ENCODE assay signal across 9 cellular contexts in genomic region chr3:13002398-13003124, GRCh38.
DNase-seq lines count a peak whose midpoint lies in the region; ATAC-seq and TF ChIP-seq lines count a peak whose summit lies in the region.
"Had no signal": no experiment of that assay in that cellular context is flagged by ENCODE, and none has a peak within 500 bp of the region (broad histone marks: within the 10 kb centered on the region; RNA-seq: fewer than 3 reads in every experiment).

No MANE protein-coding gene starts in this region.

- peaks cover 44% of the 10 kb centered on the region for H3K4me1 Mint-ChIP-seq in activated CD4-positive, alpha-beta T cell treated with anti-CD3 and anti-CD28 coated beads, Interleukin-2, amount 10 ng/mL, durations not matched to agents 24 days and 14 days
- peaks cover 76% of the 10 kb centered on the region for H3K4me1 Mint-ChIP-seq in stimulated activated effector memory CD8-positive, alpha-beta T cell treated with anti-CD3 and anti-CD28 coated beads, Interleukin-12 subunit alpha, Interleukin-12 subunit beta, amount 100 ng/mL, for 72 hours
- H3K4me1 Mint-ChIP-seq in Calu3 (ENCODE audit: low read depth, unreplicated experiment) = peaks cover 15% of the 10 kb centered on the region

- peak overlapping the region; percentile 72 for H3K4me2 ChIP-seq in OCI-LY3 (ENCODE audit: low read length)

- intact Hi-C loops in activated CD4-positive, alpha-beta T cell treated with anti-CD3 and anti-CD28 coated beads, Interleukin-2, amount 10 ng/mL, durations not matched to agents 24 days and 14 days (cut with micrococcal nuclease) = loop anchor here (1.0 kb wide), 2 partner anchors 9 to 13 kb away; no protein-coding TSS in a partner anchor
- intact Hi-C loops in Calu3 (cut with micrococcal nuclease; ENCODE audit: unreplicated experiment) = no loop called here

- peak overlapping the region; percentile 49 for H3K27ac ChIP-seq in OCI-LY3 (ENCODE audit: low read length)

- H3K9me3 Mint-ChIP-seq in activated CD4-positive, alpha-beta T cell treated with anti-CD3 and anti-CD28 coated beads, Interleukin-2, amount 10 ng/mL, durations not matched to agents 24 days and 14 days = no peaks in the 10 kb centered on the region
- no peaks in the 10 kb centered on the region for H3K9me3 Mint-ChIP-seq in stimulated activated effector memory CD8-positive, alpha-beta T cell treated with anti-CD3 and anti-CD28 coated beads, Interleukin-12 subunit alpha, Interleukin-12 subunit beta, amount 100 ng/mL, for 72 hours
- no peaks in the 10 kb centered on the region for H3K9me3 Mint-ChIP-seq in Calu3 (ENCODE audit: low read depth, unreplicated experiment)

- H2AFZ ChIP-seq in OCI-LY3 (ENCODE audit: low read depth, low read length) = no peak overlapping the region

- H3K36me3 ChIP-seq in OCI-LY3 (replicated peaks; ENCODE audit: low read depth, low read length) = peaks cover 53% of the 10 kb centered on the region

- H4K20me1 ChIP-seq in OCI-LY3 (ENCODE audit: insufficient read depth, low read length) = peaks cover 96% of the 10 kb centered on the region

- no peak for TF ChIP-seq CTCF in OCI-LY3 (IDR thresholded peaks at IDR 0.05; ENCODE audit: low read depth, low read length)
- TF ChIP-seq CTCF in Calu3 (IDR thresholded peaks at IDR 0.05; ENCODE audit: unreplicated experiment) = no peak

- CTCF ChIA-PET in Calu3 (lab: Charles Lee) = no interaction called here

- peaks cover 86% of the 10 kb centered on the region for H3K4me1 ChIP-seq in OCI-LY3 (ENCODE audit: low read length)

- DNase-seq in activated CD4-positive, alpha-beta T cell treated with anti-CD3 and anti-CD28 coated beads, Interleukin-2, amount 10 ng/mL, durations not matched to agents 24 days and 14 days = peak; percentile 78
- no peak for DNase-seq in activated CD4-positive, alpha-beta T cell treated with anti-CD3 and anti-CD28 coated beads for 1 hour
- DNase-seq in stimulated activated effector memory CD8-positive, alpha-beta T cell treated with anti-CD3 and anti-CD28 coated beads, Interleukin-12 subunit alpha, Interleukin-12 subunit beta, amount 100 ng/mL, for 72 hours (ENCODE audit: low spot score in 2 of 2) = no peak
- DNase-seq in Calu3 (no peak), inferior parietal cortex (ENCODE audit: extremely low spot score) (no peak), NCI-H146 (lab: John Stamatoyannopoulos, UW) (no peak)
- DNase-seq: islet precursor cell had no signal

- H3K27me3 Mint-ChIP-seq in activated CD4-positive, alpha-beta T cell treated with anti-CD3 and anti-CD28 coated beads, Interleukin-2, amount 10 ng/mL, durations not matched to agents 24 days and 14 days = no peaks in the 10 kb centered on the region
- H3K27me3 Mint-ChIP-seq in Calu3 (ENCODE audit: unreplicated experiment) = no peaks in the 10 kb centered on the region

- H3K36me3 Mint-ChIP-seq in activated CD4-positive, alpha-beta T cell treated with anti-CD3 and anti-CD28 coated beads, Interleukin-2, amount 10 ng/mL, durations not matched to agents 24 days and 14 days (ENCODE audit: low read depth) = peaks cover 34% of the 10 kb centered on the region
- H3K36me3 Mint-ChIP-seq in stimulated activated effector memory CD8-positive, alpha-beta T cell treated with anti-CD3 and anti-CD28 coated beads, Interleukin-12 subunit alpha, Interleukin-12 subunit beta, amount 100 ng/mL, for 72 hours = peaks cover 54% of the 10 kb centered on the region
- H3K36me3 Mint-ChIP-seq in Calu3 (ENCODE audit: insufficient read depth, unreplicated experiment) = no peaks in the 10 kb centered on the region

- no TSS peak for BruUV-seq in Calu3 (replicated peaks; lab: Mats Ljungman, UMichigan)

- H3K4me3 Mint-ChIP-seq in activated CD4-positive, alpha-beta T cell treated with anti-CD3 and anti-CD28 coated beads, Interleukin-2, amount 10 ng/mL, durations not matched to agents 24 days and 14 days = peak overlapping the region; percentile 51
- H3K4me3 Mint-ChIP-seq in stimulated activated effector memory CD8-positive, alpha-beta T cell treated with anti-CD3 and anti-CD28 coated beads, Interleukin-12 subunit alpha, Interleukin-12 subunit beta, amount 100 ng/mL, for 72 hours = no peak overlapping the region
- H3K4me3 Mint-ChIP-seq in Calu3 (ENCODE audit: low read depth, unreplicated experiment) = no peak overlapping the region

- ATAC-seq in HG02884 (IDR thresholded peaks at IDR 0.05; ENCODE audit: unreplicated experiment) = peak; percentile 73
- ATAC-seq in stimulated activated effector memory CD8-positive, alpha-beta T cell treated with anti-CD3 and anti-CD28 coated beads, Interleukin-12 subunit alpha, Interleukin-12 subunit beta, amount 100 ng/mL, for 72 hours = peak; percentile 69

- H3K27ac Mint-ChIP-seq in activated CD4-positive, alpha-beta T cell treated with anti-CD3 and anti-CD28 coated beads, Interleukin-2, amount 10 ng/mL, durations not matched to agents 24 days and 14 days = peak overlapping the region; percentile 75
- peak overlapping the region; percentile 68 for H3K27ac Mint-ChIP-seq in stimulated activated effector memory CD8-positive, alpha-beta T cell treated with anti-CD3 and anti-CD28 coated beads, Interleukin-12 subunit alpha, Interleukin-12 subunit beta, amount 100 ng/mL, for 72 hours
- no peak overlapping the region for H3K27ac Mint-ChIP-seq in Calu3 (ENCODE audit: unreplicated experiment)

- H3K79me2 ChIP-seq in OCI-LY3 (ENCODE audit: low read length) = peaks cover 100% of the 10 kb centered on the region

- no peaks in the 10 kb centered on the region for H3K9me3 ChIP-seq in OCI-LY3 (ENCODE audit: insufficient read depth, low read length)

- H3K9ac ChIP-seq in OCI-LY3 (ENCODE audit: low read length) = no peak overlapping the region

- peak overlapping the region; percentile 22; the same call in 1 of the 2 replicates for H3K4me3 ChIP-seq in OCI-LY3 (ENCODE audit: low read length)

- H3K27me3 ChIP-seq in OCI-LY3 (ENCODE audit: low read depth, low read length) = no peaks in the 10 kb centered on the region
